In genomic region chr2:185891403-185891802, GRCh38 we compare ENCODE assay signal across 27 cellular contexts.
"Had no signal": no experiment of that assay in that cellular context is flagged by ENCODE, and none has a peak within 500 bp of the region (broad histone marks: within the 10 kb centered on the region; RNA-seq: fewer than 3 reads in every experiment).

No MANE protein-coding gene starts in this region.

- H3K27me3 ChIP-seq: stomach, suprapubic skin, testis, thyroid gland, tibial artery, tibial nerve, transverse colon, upper lobe of left lung, upper lobe of right lung, uterus, vagina had no signal

- ATAC-seq: stimulated activated effector memory CD8-positive, alpha-beta T cell treated with anti-CD3 and anti-CD28 coated beads, Interleukin-12 subunit alpha, Interleukin-12 subunit beta, amount 100 ng/mL, for 72 hours; stimulated activated memory B cell treated with anti-CD40 and anti-IgM and Interleukin-4, amounts not matched to agents 10 μg/mL and 1 μg/mL and 100 μg/mL, for 72 hours; stimulated activated naive B cell treated with anti-CD40 and anti-IgM and Interleukin-4, amounts not matched to agents 10 μg/mL and 1 μg/mL and 100 μg/mL, for 72 hours; stimulated activated naive CD8-positive, alpha-beta T cell treated with anti-CD3 and anti-CD28 coated beads, Interleukin-15, amount 100 ng/mL, for 72 hours; stimulated activated naive CD8-positive, alpha-beta T cell treated with anti-CD3 and anti-CD28 coated beads, Interleukin-15, Interleukin-2, amounts not matched to agents 100 U/mL and 50 U/mL, for 24 hours; upper lobe of right lung had no signal

- FAIRE-seq: urothelium cell line had no signal

- H3K27ac ChIP-seq: stomach, suprapubic skin, testis, thoracic aorta, thyroid gland, tibial artery, tibial nerve, transverse colon, upper lobe of left lung, upper lobe of right lung, uterus, vagina had no signal

- H3K4me3 ChIP-seq: stomach, suprapubic skin, testis, thoracic aorta, thyroid gland, tibial artery, tibial nerve, transverse colon, upper lobe of left lung, upper lobe of right lung, uterus, vagina had no signal

- H3K4me1 ChIP-seq: stomach, suprapubic skin, testis, thyroid gland, tibial artery, tibial nerve, upper lobe of left lung, upper lobe of right lung, uterus, vagina had no signal

- DNase-seq: stimulated activated CD4-positive, alpha-beta T cell treated with anti-CD3 and anti-CD28 coated beads, Interleukin-2, amount 100 ng/mL, for 48 hours; stimulated activated CD4-positive, alpha-beta T cell treated with anti-CD3 and anti-CD28 coated beads, Interleukin-4, amount 100 ng/mL, for 1 hour; stimulated activated CD4-positive, alpha-beta T cell treated with anti-CD3 and anti-CD28 coated beads, Interleukin-4, amount 100 ng/mL, for 24 hours; stimulated activated CD4-positive, alpha-beta T cell treated with anti-CD3 and anti-CD28 coated beads, Interleukin-4, amount 100 ng/mL, for 4 hours; stimulated activated CD8-positive, alpha-beta memory T cell treated with anti-CD3 and anti-CD28 coated beads, Interleukin-4, amount 100 ng/mL, for 48 hours; stimulated activated naive B cell treated with anti-CD40 and anti-IgM and Interleukin-4, amounts not matched to agents 10 μg/mL and 1 μg/mL and 100 μg/mL, for 72 hours; stimulated activated naive CD4-positive, alpha-beta T cell; stimulated activated naive CD4-positive, alpha-beta T cell treated with Interleukin-2 at 50 U/mL for 16 hours; stimulated activated naive CD8-positive, alpha-beta T cell treated with anti-CD3 and anti-CD28 coated beads, Interleukin-15, amount 100 ng/mL, for 72 hours; stimulated activated naive CD8-positive, alpha-beta T cell treated with anti-CD3 and anti-CD28 coated beads, Interleukin-15, Interleukin-2, amounts not matched to agents 100 U/mL and 50 U/mL, for 24 hours; stomach; substantia nigra; testis; thyroid gland; tibial artery; transverse colon; trophoblast cell; upper lobe of left lung; upper lobe of right lung; uterus had no signal

- H3K36me3 ChIP-seq: stomach, suprapubic skin, thoracic aorta, thyroid gland, tibial artery, upper lobe of left lung, upper lobe of right lung, uterus, vagina had no signal

- H3K9me3 ChIP-seq: stomach, suprapubic skin, testis, thoracic aorta, thyroid gland, tibial artery, tibial nerve, transverse colon, upper lobe of left lung, upper lobe of right lung, uterus, vagina had no signal
